8 cellular contexts compared by ENCODE assay signal in genomic region chr9:125745682-125746016, GRCh38. TPM values are rescaled to one million over a fixed set of nuclear protein-coding genes. Genes with fewer than 3 reads are reported as not detected.
A peak's percentile ranks its signal among the peaks of the same experiment; 100 is the strongest.
DNase-seq lines count a peak whose midpoint lies in the region; ATAC-seq and TF ChIP-seq lines count a peak whose summit lies in the region.

No MANE protein-coding gene starts in this region.

- H3K4me3 ChIP-seq in GM06990 (replicated peaks; ENCODE audit: low read depth, low read length) (peak overlapping the region; percentile 76), SJSA1 (peak overlapping the region; percentile 66), fibroblast of mammary gland (ENCODE audit: control insufficient read depth, low read depth, low read length) (peak overlapping the region; percentile 55), retinal pigment epithelial cell (ENCODE audit: low read length) (peak overlapping the region; percentile 50)

- no peaks in the 10 kb centered on the region for H3K27me3 ChIP-seq in GM06990 (replicated peaks; ENCODE audit: control insufficient read depth, insufficient read depth, low read length)
- no peaks in the 10 kb centered on the region for H3K27me3 ChIP-seq in SJSA1 (replicated peaks)

- ATAC-seq in HG03025 (IDR thresholded peaks at IDR 0.05; ENCODE audit: low FRiP score, unreplicated experiment), result no peak

- TF ChIP-seq CTCF in GM06990 (IDR thresholded peaks at IDR 0.05; ENCODE audit: insufficient read depth, low read length, poor library complexity, severe bottlenecking) (no peak), fibroblast of mammary gland (conservative IDR thresholded peaks at IDR 0.05; ENCODE audit: control insufficient read depth, insufficient read depth, low read depth, low read length) (no peak), retinal pigment epithelial cell (conservative IDR thresholded peaks at IDR 0.05; ENCODE audit: low read depth, low read length) (no peak)

- H3K9me3 ChIP-seq in SJSA1 (replicated peaks), result no peaks in the 10 kb centered on the region

- H3K4me1 ChIP-seq in SJSA1 (replicated peaks), result peaks cover 30% of the 10 kb centered on the region

- H3K36me3 ChIP-seq in GM06990 (ENCODE audit: control insufficient read depth, insufficient read depth, low read length) (no peaks in the 10 kb centered on the region), SJSA1 (peaks cover 9% of the 10 kb centered on the region; the same call in 1 of the 2 replicates)

- H3K27ac ChIP-seq in SJSA1, result peak overlapping the region; percentile 74

- DNase-seq in GM06990 (ENCODE audit: extremely low read depth, insufficient read length), result no peak
- DNase-seq in SJSA1 (ENCODE audit: low read depth in 1 of 2, low spot score in 2 of 2), result no peak
- DNase-seq in fibroblast of mammary gland (ENCODE audit: low read depth), result no peak
- no peak for DNase-seq in retinal pigment epithelial cell (ENCODE audit: low read depth)
- no peak for DNase-seq in stimulated activated naive CD4-positive, alpha-beta T cell treated with Interleukin-2 at 50 U/mL for 16 hours (lab: John Stamatoyannopoulos, UW)
- no peak for DNase-seq in NCI-H1092 (lab: John Stamatoyannopoulos, UW)
- DNase-seq in iPS-NIHi11 (ENCODE audit: low spot score), result no peak

RNA-seq across cellular contexts. Expression of gene PBX3, which starts 1.5 kb away (rescaled TPM):
- 15.1 and 32.8 TPM in 2 replicates for total RNA-seq in SJSA1 (2014; rRNA removed; shearing (Covaris generic))

RNA-seq across cellular contexts. Expression of gene MAPKAP1, which starts 38.6 kb away (rescaled TPM):
- total RNA-seq in SJSA1 (2014; rRNA removed; shearing (Covaris generic)), result 76.2 and 88.5 TPM in 2 replicates
